36 cellular contexts compared by ENCODE assay signal in genomic region chr4:27685947-27686346, GRCh38.
"Had no signal": no experiment of that assay in that cellular context is flagged by ENCODE, and none has a peak within 500 bp of the region (broad histone marks: within the 10 kb centered on the region; RNA-seq: fewer than 3 reads in every experiment).

No MANE protein-coding gene starts in this region.

- ATAC-seq: activated CD8-positive, alpha-beta T cell treated with anti-CD3 and anti-CD28 coated beads for 36 hours; activated naive CD4-positive, alpha-beta T cell treated with anti-CD3 and anti-CD28 coated beads, Interleukin-2, amount 50 U/mL, for 72 hours; activated T-cell treated with anti-CD3 and anti-CD28 coated beads, Interleukin-2, amount 50 U/mL, for 4 hours; activated T-cell treated with anti-CD3 and anti-CD28 coated beads, Interleukin-2, amount 50 U/mL, for 72 hours; activated T-helper 17 cell treated with anti-CD3 and anti-CD28 coated beads, Interleukin-2, amount 50 U/mL, for 72 hours; body of pancreas had no signal

- H3K9me3 Mint-ChIP-seq: activated CD4-positive, alpha-beta memory T cell treated with anti-CD3 and anti-CD28 coated beads for 36 hours; activated naive CD8-positive, alpha-beta T cell treated with anti-CD3 and anti-CD28 coated beads for 36 hours; activated T-helper 1 cell treated with anti-CD3 and anti-CD28 coated beads, Interleukin-12 subunit alpha, Interleukin-12 subunit beta, Interleukin-2, Interleukin-4 antibody, amounts not matched to agents 30 ng/mL and 10 ng/mL and 1 ng/mL, durations not matched to agents 14 hours and 24 hours and 36 hours; T-helper 1 cell treated with Interleukin-12 subunit alpha and Interleukin-12 subunit beta and Interleukin-4 antibody, amounts not matched to agents 30 μg/mL and 1 μg/mL, for 36 hours; T-helper 2 cell treated with Interferon-gamma antibody and Interleukin-4, amounts not matched to agents 5 μg/mL and 100 μg/mL, for 36 hours had no signal

- H3K27ac ChIP-seq: adrenal gland, body of pancreas, brain microvascular endothelial cell, breast epithelium, VCaP had no signal

- DNase-seq: activated B cell treated with CpG ODN at 0.5 μM for 24 hours; activated CD4-positive, alpha-beta memory T cell treated with anti-CD3 and anti-CD28 coated beads for 36 hours; activated CD4-positive, alpha-beta T cell treated with anti-CD3 and anti-CD28 coated beads for 48 hours; activated CD4-positive, alpha-beta T cell treated with anti-CD3 and anti-CD28 coated beads, Interleukin-2, amount 50 U/mL, for 1 hour; activated CD4-positive, alpha-beta T cell treated with anti-CD3 and anti-CD28 coated beads, Interleukin-2, amount 50 U/mL, for 4 hours; activated CD4-positive, CD25-positive, alpha-beta regulatory T cell treated with anti-CD3 and anti-CD28 coated beads, Interleukin-2, amount 50 U/mL, for 72 hours; activated CD8-positive, alpha-beta memory T cell treated with anti-CD3 and anti-CD28 coated beads, Interleukin-2, amount 50 U/mL, for 4 hours; activated CD8-positive, alpha-beta T cell treated with anti-CD3 and anti-CD28 coated beads for 36 hours; activated effector memory CD4-positive, alpha-beta T cell treated with anti-CD3 and anti-CD28 coated beads, Interleukin-2, amount 50 U/mL, for 16 hours; activated gamma-delta T cell treated with Interleukin-2 at 50 U/mL for 16 hours; activated naive CD4-positive, alpha-beta T cell; activated naive CD4-positive, alpha-beta T cell treated with anti-CD3 and anti-CD28 coated beads for 36 hours; activated naive CD4-positive, alpha-beta T cell treated with anti-CD3 and anti-CD28 coated beads, Interleukin-2, amount 50 U/mL, for 16 hours; activated naive CD8-positive, alpha-beta T cell treated with anti-CD3 and anti-CD28 coated beads for 36 hours; activated T-cell treated with anti-CD3 and anti-CD28 coated beads for 4 hours; activated T-cell treated with anti-CD3 and anti-CD28 coated beads, Interleukin-2, amount 50 U/mL, for 1 hour; activated T-cell treated with anti-CD3 and anti-CD28 coated beads, Interleukin-2, amount 50 U/mL, for 4 hours; activated T-cell treated with anti-CD3 and anti-CD28 coated beads, Interleukin-2, amount 50 U/mL, for 72 hours; adrenal gland; amniotic stem cell; aorta; body of pancreas; brain microvascular endothelial cell; central memory CD4-positive, alpha-beta T cell; T-helper 2 cell; T-helper 9 cell had no signal

- H3K36me3 Mint-ChIP-seq: activated CD4-positive, alpha-beta memory T cell treated with anti-CD3 and anti-CD28 coated beads for 36 hours; activated naive CD4-positive, alpha-beta T cell treated with anti-CD3 and anti-CD28 coated beads, Interleukin-2, amount 50 U/mL, for 72 hours; activated naive CD8-positive, alpha-beta T cell treated with anti-CD3 and anti-CD28 coated beads for 36 hours had no signal

- H3K9me3 ChIP-seq: adrenal gland, body of pancreas, breast epithelium had no signal

- H3K27me3 ChIP-seq: adrenal gland, brain microvascular endothelial cell, breast epithelium had no signal

- H3K4me1 ChIP-seq: adrenal gland, body of pancreas, breast epithelium had no signal

- H3K27me3 Mint-ChIP-seq: activated B cell treated with CpG ODN at 0.5 μM for 24 hours; activated CD4-positive, alpha-beta memory T cell treated with anti-CD3 and anti-CD28 coated beads for 36 hours; activated CD8-positive, alpha-beta T cell treated with anti-CD3 and anti-CD28 coated beads for 36 hours; activated naive CD8-positive, alpha-beta T cell treated with anti-CD3 and anti-CD28 coated beads for 36 hours; activated T-helper 17 cell treated with anti-CD3 and anti-CD28 coated beads, Interleukin-2, amount 50 U/mL, for 72 hours had no signal

- H3K27ac Mint-ChIP-seq: activated B cell treated with CpG ODN at 0.5 μM for 24 hours; activated CD4-positive, alpha-beta memory T cell treated with anti-CD3 and anti-CD28 coated beads for 36 hours; activated CD8-positive, alpha-beta T cell treated with anti-CD3 and anti-CD28 coated beads for 36 hours; activated naive CD4-positive, alpha-beta T cell treated with anti-CD3 and anti-CD28 coated beads for 36 hours; activated naive CD4-positive, alpha-beta T cell treated with anti-CD3 and anti-CD28 coated beads, Interleukin-2, amount 50 U/mL, for 72 hours; activated naive CD8-positive, alpha-beta T cell treated with anti-CD3 and anti-CD28 coated beads for 36 hours; activated T-cell treated with anti-CD3 and anti-CD28 coated beads, Interleukin-2, amount 50 U/mL, for 72 hours; activated T-helper 1 cell treated with anti-CD3 and anti-CD28 coated beads, Interleukin-12 subunit alpha, Interleukin-12 subunit beta, Interleukin-2, Interleukin-4 antibody, amounts not matched to agents 30 ng/mL and 10 ng/mL and 1 ng/mL, durations not matched to agents 14 hours and 24 hours and 36 hours; activated T-helper 17 cell treated with anti-CD3 and anti-CD28 coated beads, Interleukin-2, amount 50 U/mL, for 72 hours; T-helper 1 cell treated with Interleukin-12 subunit alpha and Interleukin-12 subunit beta and Interleukin-4 antibody, amounts not matched to agents 30 μg/mL and 1 μg/mL, for 36 hours; T-helper 2 cell treated with Interferon-gamma antibody and Interleukin-4, amounts not matched to agents 5 μg/mL and 100 μg/mL, for 36 hours had no signal

- H3K36me3 ChIP-seq: adrenal gland, brain microvascular endothelial cell, breast epithelium had no signal

- FAIRE-seq: astrocyte, colon, TTC549 had no signal

- H3K4me3 ChIP-seq: adrenal gland, body of pancreas, breast epithelium had no signal

- H3K4me1 Mint-ChIP-seq: activated B cell treated with CpG ODN at 0.5 μM for 24 hours; activated naive CD8-positive, alpha-beta T cell treated with anti-CD3 and anti-CD28 coated beads for 36 hours; activated T-helper 17 cell treated with anti-CD3 and anti-CD28 coated beads, Interleukin-2, amount 50 U/mL, for 72 hours had no signal

- H3K4me3 Mint-ChIP-seq: activated B cell treated with CpG ODN at 0.5 μM for 24 hours; activated CD4-positive, alpha-beta memory T cell treated with anti-CD3 and anti-CD28 coated beads for 36 hours; activated CD8-positive, alpha-beta T cell treated with anti-CD3 and anti-CD28 coated beads for 36 hours; activated naive CD4-positive, alpha-beta T cell treated with anti-CD3 and anti-CD28 coated beads for 36 hours; activated naive CD8-positive, alpha-beta T cell treated with anti-CD3 and anti-CD28 coated beads for 36 hours; activated T-cell treated with anti-CD3 and anti-CD28 coated beads, Interleukin-2, amount 50 U/mL, for 4 hours; activated T-cell treated with anti-CD3 and anti-CD28 coated beads, Interleukin-2, amount 50 U/mL, for 72 hours; activated T-helper 1 cell treated with anti-CD3 and anti-CD28 coated beads, Interleukin-12 subunit alpha, Interleukin-12 subunit beta, Interleukin-2, Interleukin-4 antibody, amounts not matched to agents 30 ng/mL and 10 ng/mL and 1 ng/mL, durations not matched to agents 14 hours and 24 hours and 36 hours; activated T-helper 17 cell treated with anti-CD3 and anti-CD28 coated beads, Interleukin-2, amount 50 U/mL, for 72 hours; T-helper 1 cell treated with Interleukin-12 subunit alpha and Interleukin-12 subunit beta and Interleukin-4 antibody, amounts not matched to agents 30 μg/mL and 1 μg/mL, for 36 hours; T-helper 2 cell treated with Interferon-gamma antibody and Interleukin-4, amounts not matched to agents 5 μg/mL and 100 μg/mL, for 36 hours had no signal
